Comparison of ENCODE assay signal across 16 cellular contexts in the genomic region with DNA sequence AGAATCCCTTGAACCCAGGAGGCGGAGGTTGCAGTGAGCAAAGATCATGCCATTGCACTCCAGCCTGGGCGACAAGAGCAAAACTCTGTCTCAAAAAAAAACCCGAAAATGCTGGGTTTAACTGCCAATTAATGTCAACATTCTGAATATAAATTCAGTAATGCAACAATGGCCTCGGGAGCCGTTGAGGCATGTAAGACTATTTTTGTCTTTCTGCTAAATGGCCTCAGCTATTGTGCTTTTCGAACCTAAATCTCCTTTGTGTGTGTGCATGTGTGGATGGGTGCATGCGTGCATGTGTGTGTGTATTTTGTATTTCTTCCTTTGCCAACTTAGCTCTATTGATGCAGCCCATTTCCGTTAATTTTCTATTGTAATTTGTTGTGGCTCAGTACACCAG. TPM values are rescaled to one million over a fixed set of nuclear protein-coding genes. Genes with fewer than 3 reads are reported as not detected.
DNase-seq lines count a peak whose midpoint lies in the region; ATAC-seq and TF ChIP-seq lines count a peak whose summit lies in the region.
"Had no signal": no experiment of that assay in that cellular context is flagged by ENCODE, and none has a peak within 500 bp of the region (broad histone marks: within the 10 kb centered on the region; RNA-seq: fewer than 3 reads in every experiment).

No MANE protein-coding gene starts in this region.

- H4K20me1 ChIP-seq in BLaER1 (peaks cover 99% of the 10 kb centered on the region), neural progenitor cell (ENCODE audit: low read depth) (peaks cover 77% of the 10 kb centered on the region)

- H3F3A ChIP-seq in neural progenitor cell (ENCODE audit: low read depth): peaks cover 6% of the 10 kb centered on the region

- H3K9me3 ChIP-seq in BLaER1: no peaks in the 10 kb centered on the region
- H3K9me3 ChIP-seq in HAP-1: no peaks in the 10 kb centered on the region
- H3K9me3 ChIP-seq in ascending aorta: no peaks in the 10 kb centered on the region
- no peaks in the 10 kb centered on the region for H3K9me3 ChIP-seq in neural progenitor cell (ENCODE audit: low read depth)
- H3K9me3 ChIP-seq: A549 had no signal

- no peak for ATAC-seq in HG03139 (IDR thresholded peaks at IDR 0.05; ENCODE audit: unreplicated experiment)
- ATAC-seq: A549 had no signal

- intact Hi-C loops in ascending aorta (cut with DNase I): no loop called here

- H3K4me3 ChIP-seq in BLaER1: no peak overlapping the region
- H3K4me3 ChIP-seq in HAP-1: no peak overlapping the region
- H3K4me3 ChIP-seq in ascending aorta: no peak overlapping the region
- no peak overlapping the region for H3K4me3 ChIP-seq in neural progenitor cell
- H3K4me3 ChIP-seq: A549 had no signal

- no peak for TF ChIP-seq CTCF in ascending aorta (IDR thresholded peaks at IDR 0.05)
- TF ChIP-seq CTCF in neural progenitor cell (IDR thresholded peaks at IDR 0.05): no peak

- H3K9ac ChIP-seq in BLaER1 (no peak overlapping the region), neural progenitor cell (no peak overlapping the region)

- peaks cover 21% of the 10 kb centered on the region for H3K36me3 Mint-ChIP-seq in neural progenitor cell
- H3K36me3 Mint-ChIP-seq: CD4-positive, alpha-beta memory T cell had no signal

- no peak overlapping the region; the same call in 1 of the 2 replicates for H3K27ac ChIP-seq in BLaER1
- H3K27ac ChIP-seq in ascending aorta: peak overlapping the region; percentile 73 to 84
- H3K27ac ChIP-seq in neural progenitor cell: no peak overlapping the region
- H3K27ac ChIP-seq: A549 had no signal

- H3K4me1 ChIP-seq in BLaER1 (peaks cover 21% of the 10 kb centered on the region), HAP-1 (peaks cover 43% of the 10 kb centered on the region), ascending aorta (peaks cover 6 to 60% of the 10 kb centered on the region in 2 donors), neural progenitor cell (peaks cover 3% of the 10 kb centered on the region)
- H3K4me1 ChIP-seq: A549 had no signal

- H3K4me2 ChIP-seq in BLaER1 (peak overlapping the region; percentile 70), neural progenitor cell (no peak overlapping the region)
- H3K4me2 ChIP-seq: A549 had no signal

- in situ Hi-C loops in HAP-1 (cut with MboI; ENCODE audit: low sequenced_read_pairs): no loop called here

- peaks cover 32% of the 10 kb centered on the region for H3K36me3 ChIP-seq in BLaER1
- H3K36me3 ChIP-seq in HAP-1 (replicated peaks): no peaks in the 10 kb centered on the region
- H3K36me3 ChIP-seq in ascending aorta: no peaks in the 10 kb centered on the region
- no peaks in the 10 kb centered on the region for H3K36me3 ChIP-seq in neural progenitor cell

- no peaks in the 10 kb centered on the region for H3K9me3 Mint-ChIP-seq in neural progenitor cell
- H3K9me3 Mint-ChIP-seq: CD4-positive, alpha-beta memory T cell had no signal

- H3K27me3 ChIP-seq in BLaER1 (no peaks in the 10 kb centered on the region), HAP-1 (ENCODE audit: low read depth) (no peaks in the 10 kb centered on the region), ascending aorta (no peaks in the 10 kb centered on the region), neural progenitor cell (no peaks in the 10 kb centered on the region)

- H3K27ac Mint-ChIP-seq in neural progenitor cell: no peak overlapping the region
- H3K27ac Mint-ChIP-seq: CD4-positive, alpha-beta memory T cell had no signal

- no peak overlapping the region for H2AFZ ChIP-seq in neural progenitor cell (replicated peaks)

- H3K79me2 ChIP-seq in neural progenitor cell (ENCODE audit: low read depth): peaks cover 98% of the 10 kb centered on the region

- DNase-seq in HAP-1 (ENCODE audit: low spot score in 2 of 2) (peak; percentile 53 to 58), ascending aorta (ENCODE audit: low spot score in 2 of 2) (no peak), neural progenitor cell (ENCODE audit: low spot score) (peak; percentile 9), COLO829 (ENCODE audit: low spot score) (no peak), CD1c-positive myeloid dendritic cell (ENCODE audit: extremely low spot score) (no peak), SKM-1 (lab: John Stamatoyannopoulos, UW; ENCODE audit: unreplicated experiment) (no peak)
- DNase-seq: CD4-positive, alpha-beta memory T cell; DND-41; GF-D8; NCI-H1417; NCI-H2029; NCI-H524; SIG-M5 had no signal

- peaks cover 9% of the 10 kb centered on the region for H3K4me1 Mint-ChIP-seq in neural progenitor cell
- H3K4me1 Mint-ChIP-seq: CD4-positive, alpha-beta memory T cell had no signal

- H3K4me3 Mint-ChIP-seq in neural progenitor cell: no peak overlapping the region
- H3K4me3 Mint-ChIP-seq: CD4-positive, alpha-beta memory T cell had no signal

- peaks cover 2% of the 10 kb centered on the region for H3K27me3 Mint-ChIP-seq in neural progenitor cell (ENCODE audit: insufficient read depth, low read depth)

RNA-seq across cellular contexts. Expression of a gene that starts 31.6 kb away (rescaled TPM):
- total RNA-seq in ascending aorta (494 TPM), neural progenitor cell (ENCODE audit: low replicate concordance) (185 and 263 TPM in 2 replicates)

Comparison
In these comparisons a context has a peak if more than half of its experiments do, and no peak if none do; other contexts are left out.
1. H3K27ac ChIP-seq: peak in ascending aorta (2 of 2); none in BLaER1 (single experiment) and neural progenitor cell (single experiment).
2. DNase-seq: peak in HAP-1 (2 of 2) and neural progenitor cell (single experiment); none in ascending aorta (0 of 2), COLO829 (single experiment), CD1c-positive myeloid dendritic cell (single experiment) and SKM-1 (single experiment).